Comparison of ENCODE assay signal across 9 cellular contexts in genomic region chr17:28357901-28358197, GRCh38. TPM values are rescaled to one million over a fixed set of nuclear protein-coding genes. Genes with fewer than 3 reads are reported as not detected.
DNase-seq lines count a peak whose midpoint lies in the region; ATAC-seq and TF ChIP-seq lines count a peak whose summit lies in the region.
"Had no signal": no experiment of that assay in that cellular context is flagged by ENCODE, and none has a peak within 500 bp of the region (broad histone marks: within the 10 kb centered on the region; RNA-seq: fewer than 3 reads in every experiment).

No MANE protein-coding gene starts in this region.

- H3K9me3 ChIP-seq in SJSA1 (replicated peaks), result no peaks in the 10 kb centered on the region
- no peaks in the 10 kb centered on the region for H3K9me3 ChIP-seq in sigmoid colon

- H3K36me3 ChIP-seq in SJSA1 (peaks cover 74% of the 10 kb centered on the region), sigmoid colon (peaks cover 35 to 58% (median 41%) of the 10 kb centered on the region in 4 donors)

- H3K4me3 ChIP-seq in SJSA1 (peak overlapping the region; percentile 95), fibroblast of pulmonary artery (replicated peaks; ENCODE audit: low read depth, low read length) (peak overlapping the region; percentile 66), sigmoid colon (peak overlapping the region; percentile 69 to 99 (median 89))

- TF ChIP-seq EP300 in sigmoid colon (IDR thresholded peaks at IDR 0.05), result no peak

- DNase-seq in SJSA1 (ENCODE audit: low read depth in 1 of 2, low spot score in 2 of 2), result no peak
- DNase-seq in fibroblast of pulmonary artery (ENCODE audit: low read depth), result no peak
- DNase-seq in sigmoid colon, result no peak
- DNase-seq in NCI-H2196 treated with DMSO at 0.1 percent for 48 hours (lab: John Stamatoyannopoulos, UW; ENCODE audit: unreplicated experiment), result no peak
- no peak for DNase-seq in erythroblast (lab: John Stamatoyannopoulos, UW)
- no peak for DNase-seq in NCI-H524 treated with DMSO at 0.1 percent for 48 hours (lab: John Stamatoyannopoulos, UW)
- no peak for DNase-seq in HK-2 (ENCODE audit: unreplicated experiment)

- H3K27ac ChIP-seq in SJSA1 (peak overlapping the region; percentile 73), sigmoid colon (peak overlapping the region; percentile 85 to 97 (median 92))

- no peak for TF ChIP-seq POLR2A in sigmoid colon (IDR thresholded peaks at IDR 0.05)
- TF ChIP-seq POLR2A in erythroblast (IDR thresholded peaks at IDR 0.05; ENCODE audit: low read length), result no peak

- TF ChIP-seq CTCF in fibroblast of pulmonary artery (IDR thresholded peaks at IDR 0.05; ENCODE audit: low read length, missing control alignments), result no peak
- TF ChIP-seq CTCF in sigmoid colon (IDR thresholded peaks at IDR 0.05), result no peak

- ATAC-seq in GM18861 (IDR thresholded peaks at IDR 0.05; ENCODE audit: unreplicated experiment), result peak; percentile 6

- 2% methylated on average over 4 of the region's 4 CpGs for WGBS in sigmoid colon, 2 donors

- H3K27me3 ChIP-seq in SJSA1 (replicated peaks) (no peaks in the 10 kb centered on the region), sigmoid colon (no peaks in the 10 kb centered on the region)

- intact Hi-C loops in sigmoid colon (cut with DNase I), result loop anchor here (1.0 to 10.0 kb wide), 2 partner anchors 23 to 463 kb away; partner anchors contain the start of genes IFT20, LYRM9 and TNFAIP1

- peaks cover 13% of the 10 kb centered on the region for H3K4me1 ChIP-seq in SJSA1 (replicated peaks)
- H3K4me1 ChIP-seq in sigmoid colon, result peaks cover 0 to 33% (median 26%) of the 10 kb centered on the region in 4 donors

RNA-seq across cellular contexts. Expression of gene POLDIP2, which starts 0.5 kb away (rescaled TPM):
- total RNA-seq in SJSA1 (2014; rRNA removed; shearing (Covaris generic)), result 110 and 125 TPM in 2 replicates
- total RNA-seq in sigmoid colon, result 10 to 100 TPM; 55.8 to 65.6 (median 59.3) TPM
- 10 to 100 TPM; 66.1 to 80.5 (median 75.6) TPM for polyA plus RNA-seq in sigmoid colon

RNA-seq across cellular contexts. Expression of gene SEBOX, which starts 7.2 kb away (rescaled TPM):
- not detected in 2 replicates for total RNA-seq in SJSA1 (2014; rRNA removed; shearing (Covaris generic))
- not detected for total RNA-seq in sigmoid colon
- polyA plus RNA-seq in sigmoid colon, result not detected
- polyA plus RNA-seq: adipose tissue had no signal

RNA-seq across cellular contexts. Expression of gene VTN, which starts 12.3 kb away (rescaled TPM):
- 0.08 TPM in 1 of 2 replicates, not detected in the other for total RNA-seq in SJSA1 (2014; rRNA removed; shearing (Covaris generic))
- 1 to 10 TPM in 1 of 4 donors, under 1 TPM in 3; 0.16 to 1.9 (median 0.38) TPM for total RNA-seq in sigmoid colon
- polyA plus RNA-seq in sigmoid colon, result under 1 TPM in 2 of 3 donors, not detected in 1; 0.45 to 0.60 TPM

RNA-seq across cellular contexts. Expression of gene SARM1, which starts 13.6 kb away (rescaled TPM):
- total RNA-seq in SJSA1 (2014; rRNA removed; shearing (Covaris generic)), result 10.8 and 18.0 TPM in 2 replicates
- 10 to 100 TPM in 2 of 4 donors, 1 to 10 TPM in 2; 7.7 to 13.3 (median 10.1) TPM for total RNA-seq in sigmoid colon
- polyA plus RNA-seq in sigmoid colon, result 10 to 100 TPM in 1 of 3 donors, 1 to 10 TPM in 2; 3.5 to 10.2 (median 6.0) TPM

RNA-seq across cellular contexts. Expression of gene TNFAIP1, which starts 22.3 kb away (rescaled TPM):
- 30.0 and 30.1 TPM in 2 replicates for total RNA-seq in SJSA1 (2014; rRNA removed; shearing (Covaris generic))
- total RNA-seq in sigmoid colon, result 10 to 100 TPM; 14.6 to 20.8 (median 17.1) TPM
- polyA plus RNA-seq in sigmoid colon, result 10 to 100 TPM; 15.0 to 18.5 (median 17.9) TPM
